Comparison of ENCODE assay signal across 12 cellular contexts in the genomic region with DNA sequence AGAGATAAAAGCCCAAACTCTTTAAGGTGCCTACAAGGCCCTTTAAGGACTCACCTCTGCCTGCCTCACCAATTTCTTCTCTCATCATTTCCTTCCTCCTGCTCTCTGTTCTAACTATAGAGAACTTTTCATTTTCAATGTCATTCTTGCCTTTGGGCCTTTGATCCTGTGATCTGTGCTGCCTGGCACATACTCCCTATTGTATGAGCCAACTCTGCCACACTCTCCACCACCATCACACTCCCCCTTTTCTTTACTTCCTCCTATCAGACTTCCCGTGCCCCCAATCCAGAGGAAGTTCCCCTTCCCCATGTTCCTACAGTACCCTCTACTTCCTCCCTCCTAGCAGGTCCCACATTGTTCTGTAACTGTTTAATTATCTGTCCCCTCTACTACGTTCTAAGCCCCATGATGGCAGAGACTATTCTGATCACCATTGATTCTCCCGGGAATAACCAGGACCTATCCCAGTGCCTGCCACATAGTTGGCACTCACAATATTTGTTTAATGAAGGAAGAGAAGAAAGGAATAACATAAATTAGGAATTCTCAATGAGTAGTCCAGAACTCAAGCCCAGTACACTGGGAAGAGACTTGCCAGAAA. TPM values are rescaled to one million over a fixed set of nuclear protein-coding genes. Genes with fewer than 3 reads are reported as not detected.
DNase-seq lines count a peak whose midpoint lies in the region; ATAC-seq and TF ChIP-seq lines count a peak whose summit lies in the region.
"Had no signal": no experiment of that assay in that cellular context is flagged by ENCODE, and none has a peak within 500 bp of the region (broad histone marks: within the 10 kb centered on the region; RNA-seq: fewer than 3 reads in every experiment).

No MANE protein-coding gene starts in this region.

- H2BK15ac ChIP-seq in IMR-90 (ENCODE audit: low read depth, low read length): peak overlapping the region; percentile 93; the same call in 2 of the 3 replicates

- TF ChIP-seq CTCF in CD4-positive, alpha-beta T cell (IDR thresholded peaks at IDR 0.05): no peak
- TF ChIP-seq CTCF in IMR-90 (conservative IDR thresholded peaks at IDR 0.05; ENCODE audit: low read depth, low read length) (no peak), coronary artery (IDR thresholded peaks at IDR 0.05) (no peak), osteoblast (IDR thresholded peaks at IDR 0.05; ENCODE audit: extremely low read depth, low read depth, low read length) (no peak), dorsolateral prefrontal cortex (IDR thresholded peaks at IDR 0.05 in 54 of 56, conservative IDR thresholded peaks at IDR 0.05 in 2 of 56; ENCODE audit: low read depth in 1 of 56, partially characterized antibody in 56 of 56) (no peak)

- H3K27me3 ChIP-seq in CD4-positive, alpha-beta T cell (ENCODE audit: control insufficient read depth, insufficient read depth, low read length): no peaks in the 10 kb centered on the region
- H3K27me3 ChIP-seq in IMR-90 (ENCODE audit: control insufficient read depth, insufficient read depth, low read length) (no peaks in the 10 kb centered on the region), osteoblast (ENCODE audit: insufficient read depth, low read length) (no peaks in the 10 kb centered on the region), dorsolateral prefrontal cortex (no peaks in the 10 kb centered on the region)
- H3K27me3 ChIP-seq: foreskin keratinocyte had no signal

- peak overlapping the region; percentile 88 for H4K5ac ChIP-seq in IMR-90 (ENCODE audit: low read depth, low read length)

- peak overlapping the region; percentile 26 for H3K4me3 Mint-ChIP-seq in CD4-positive, alpha-beta T cell

- H3K4me2 ChIP-seq in IMR-90 (ENCODE audit: low read depth, low read length) (peak overlapping the region; percentile 55; the same call in 1 of the 2 replicates), osteoblast (ENCODE audit: insufficient read depth, low read length) (peak overlapping the region; percentile 86)

- in situ Hi-C loops in IMR-90 (cut with MboI; ENCODE audit: low sequenced_read_pairs): no loop called here

- H2BK5ac ChIP-seq in IMR-90 (ENCODE audit: low read depth, low read length, poor library complexity, severe bottlenecking): peak overlapping the region; percentile 97

- TF ChIP-seq POLR2A in IMR-90 (IDR thresholded peaks at IDR 0.05; ENCODE audit: low read depth, low read length): no peak

- H2BK20ac ChIP-seq in IMR-90 (ENCODE audit: low read depth, low read length): peak overlapping the region; percentile 85

- peaks cover 52% of the 10 kb centered on the region for H3K79me2 ChIP-seq in osteoblast (ENCODE audit: insufficient read depth, low read length)

- ATAC-seq in CD4-positive, alpha-beta T cell (ENCODE audit: poor library complexity): no peak
- ATAC-seq in IMR-90 (ENCODE audit: low read depth): no peak
- ATAC-seq in HG02884 (IDR thresholded peaks at IDR 0.05; ENCODE audit: unreplicated experiment): no peak
- ATAC-seq: foreskin keratinocyte, K562, left colon had no signal

- H3K9ac ChIP-seq in IMR-90 (ENCODE audit: low read depth, low read length): peak overlapping the region; percentile 24; the same call in 1 of the 2 replicates

- BruUV-seq in IMR-90 (replicated peaks; lab: Mats Ljungman, UMichigan): no TSS peak

- dilution Hi-C loops in IMR-90 (cut with HindIII; ENCODE audit: low sequenced_read_pairs, unreplicated experiment): no loop called here

- H2BK120ac ChIP-seq in IMR-90 (ENCODE audit: low read depth, low read length): peak overlapping the region; percentile 99

- peak overlapping the region; percentile 31 for H2AK9ac ChIP-seq in IMR-90 (replicated peaks; ENCODE audit: low read depth, low read length, poor library complexity)

- TF ChIP-seq RAD21 in IMR-90 (IDR thresholded peaks at IDR 0.05; ENCODE audit: low read length): no peak

- CTCF ChIA-PET in CD4-positive, alpha-beta T cell (lab: Charles Lee): no interaction called here
- CTCF ChIA-PET in IMR-90 (lab: Yijun Ruan, JAX): no interaction called here

- WGBS in IMR-90 (ENCODE audit: extremely low coverage in 2 of 2, insufficient read length in 1 of 2), 2 experiments: no CpG with 5 or more reads among the region's 3 CpGs

- peak overlapping the region; percentile 93 for H4K91ac ChIP-seq in IMR-90 (ENCODE audit: insufficient read depth, low read depth, low read length)

- H2AFZ ChIP-seq in IMR-90 (replicated peaks; ENCODE audit: low read length, poor library complexity) (no peak overlapping the region), osteoblast (ENCODE audit: low read length) (no peak overlapping the region)

- intact Hi-C loops in CD4-positive, alpha-beta T cell (cut with DNase I, micrococcal nuclease): no loop called here
- intact Hi-C loops in IMR-90 (cut with micrococcal nuclease) (no loop called here), dorsolateral prefrontal cortex (cut with DNase I) (no loop called here)

- no peaks in the 10 kb centered on the region for H3K36me3 Mint-ChIP-seq in CD4-positive, alpha-beta T cell (ENCODE audit: low read depth)

- H3K23ac ChIP-seq in IMR-90 (ENCODE audit: low read depth, low read length): peak overlapping the region; percentile 64

- peak overlapping the region; percentile 66 for H3K27ac Mint-ChIP-seq in CD4-positive, alpha-beta T cell

- peak overlapping the region; percentile 93 for H2AK5ac ChIP-seq in IMR-90 (ENCODE audit: low read depth, low read length)

- peak overlapping the region; percentile 81 to 93 for H4K8ac ChIP-seq in IMR-90 (ENCODE audit: low read depth in 2 of 2, low read length in 2 of 2)

- peaks cover 3% of the 10 kb centered on the region for H3K36me3 ChIP-seq in IMR-90 (ENCODE audit: control insufficient read depth, insufficient read depth, low read length)
- no peaks in the 10 kb centered on the region for H3K36me3 ChIP-seq in osteoblast (ENCODE audit: insufficient read depth, low read length)

- H3K56ac ChIP-seq in IMR-90 (ENCODE audit: extremely low read depth, insufficient read depth, low read length): peak overlapping the region; percentile 62

- H3K27ac ChIP-seq in CD4-positive, alpha-beta T cell (ENCODE audit: low read depth, low read length): no peak overlapping the region
- H3K27ac ChIP-seq in IMR-90 (ENCODE audit: insufficient read depth, low read length): peak overlapping the region; percentile 70
- peak overlapping the region; percentile 68 to 85 for H3K27ac ChIP-seq in coronary artery
- H3K27ac ChIP-seq in osteoblast (ENCODE audit: low read depth, low read length): peak overlapping the region; percentile 95
- no peak overlapping the region for H3K27ac ChIP-seq in dorsolateral prefrontal cortex
- H3K27ac ChIP-seq: foreskin keratinocyte had no signal

- POLR2A ChIA-PET in CD4-positive, alpha-beta T cell (lab: Charles Lee): no interaction called here
- POLR2A ChIA-PET in IMR-90 (lab: Charles Lee; ENCODE audit: unreplicated experiment): no interaction called here

- no peaks in the 10 kb centered on the region for H3K9me3 ChIP-seq in CD4-positive, alpha-beta T cell (ENCODE audit: control insufficient read depth, low read length)
- H3K9me3 ChIP-seq in IMR-90 (ENCODE audit: control insufficient read depth, insufficient read depth, low read length): no peaks in the 10 kb centered on the region
- no peaks in the 10 kb centered on the region for H3K9me3 ChIP-seq in osteoblast (ENCODE audit: low read depth, low read length)

- H3K4me1 ChIP-seq in IMR-90 (ENCODE audit: control insufficient read depth, insufficient read depth, low read length): peaks cover 46% of the 10 kb centered on the region
- H3K4me1 ChIP-seq in osteoblast (ENCODE audit: insufficient read depth, low read length): peaks cover 50% of the 10 kb centered on the region
- H3K4me1 ChIP-seq: foreskin keratinocyte had no signal

- peaks cover 3% of the 10 kb centered on the region for H3K9me3 Mint-ChIP-seq in CD4-positive, alpha-beta T cell

- peak overlapping the region; percentile 73 for H3K14ac ChIP-seq in IMR-90 (replicated peaks; ENCODE audit: low read depth, low read length)

- H3K18ac ChIP-seq in IMR-90 (ENCODE audit: low read depth, low read length): peak overlapping the region; percentile 91

- peaks cover 29% of the 10 kb centered on the region for H3K9me1 ChIP-seq in IMR-90 (ENCODE audit: insufficient read depth, low read length)

- H3K4me1 Mint-ChIP-seq in CD4-positive, alpha-beta T cell (ENCODE audit: low read depth): peaks cover 90% of the 10 kb centered on the region

- peaks cover 25 to 72% of the 10 kb centered on the region in 2 experiments; a peak in 3 of 4 replicates for H3K79me1 ChIP-seq in IMR-90 (ENCODE audit: low read depth in 1 of 2, low read length in 2 of 2)

- H3K4me3 ChIP-seq in IMR-90 (ENCODE audit: insufficient read depth, low read depth, low read length): no peak overlapping the region
- peak overlapping the region; percentile 32 for H3K4me3 ChIP-seq in coronary artery
- peak overlapping the region; percentile 44 for H3K4me3 ChIP-seq in osteoblast (ENCODE audit: insufficient read depth, low read length)
- H3K4me3 ChIP-seq in dorsolateral prefrontal cortex: no peak overlapping the region
- H3K4me3 ChIP-seq: K562 had no signal

- no peaks in the 10 kb centered on the region for H3K27me3 Mint-ChIP-seq in CD4-positive, alpha-beta T cell

- H4K20me1 ChIP-seq in IMR-90 (ENCODE audit: insufficient read depth, low read length) (peaks cover 16% of the 10 kb centered on the region; the same call in 1 of the 2 replicates), osteoblast (ENCODE audit: insufficient read depth, low read length) (no peaks in the 10 kb centered on the region)

- peak overlapping the region; percentile 100 for H3K4ac ChIP-seq in IMR-90 (ENCODE audit: low read depth, low read length)

- no peak for DNase-seq in CD4-positive, alpha-beta T cell
- no peak for DNase-seq in IMR-90
- peak; percentile 70 for DNase-seq in coronary artery (ENCODE audit: low spot score)
- no peak for DNase-seq in osteoblast (ENCODE audit: insufficient read length, low spot score, missing footprints)
- DNase-seq in dorsolateral prefrontal cortex: no peak
- DNase-seq in H4 (ENCODE audit: low spot score): no peak
- no peak for DNase-seq in NCI-H2081 (lab: John Stamatoyannopoulos, UW)
- DNase-seq: activated CD4-positive, alpha-beta T cell treated with anti-CD3 and anti-CD28 coated beads for 48 hours; foreskin keratinocyte; left colon had no signal

TF ChIP-seq in IMR-90, 13 proteins besides CTCF, POLR2A, EP300 and RAD21:
- TF ChIP-seq MAZ (IDR thresholded peaks at IDR 0.05; ENCODE audit: borderline replicate concordance, low read depth, low read length) (no peak), CEBPB (IDR thresholded peaks at IDR 0.05; ENCODE audit: low read depth, low read length) (no peak)

RNA-seq across cellular contexts. Expression of gene ADAM19, which starts 27.6 kb away (rescaled TPM):
- 10 to 100 TPM; 26.7 to 29.1 TPM for total RNA-seq in CD4-positive, alpha-beta T cell
- 35.5 and 38.3 TPM in 2 replicates for total RNA-seq in IMR-90 (2012; rRNA removed)
- polyA plus RNA-seq in IMR-90 (2012; rRNA removed): 47.8 and 49.2 TPM in 2 replicates
- 25.7 and 37.1 TPM in 2 replicates for polyA plus RNA-seq in IMR-90 (2012; cell fraction: cytosol; rRNA removed)
- 70.4 and 79.6 TPM in 2 replicates for polyA plus RNA-seq in IMR-90 (2012; cell fraction: nucleus; rRNA removed; ENCODE audit: low replicate concordance)
- 12.1 and 14.5 TPM in 2 replicates for total RNA-seq in osteoblast
- 10 to 100 TPM in 82 of 120 experiments, 1 to 10 TPM in 38; 6.7 to 17.9 (median 11.0) TPM for total RNA-seq in dorsolateral prefrontal cortex
- 4.9 and 5.6 TPM in 2 replicates for total RNA-seq in H4 (2014; rRNA removed; shearing (Covaris generic))

Comparison
In these comparisons a context has a peak if more than half of its experiments do, and no peak if none do; other contexts are left out.
1. H3K27ac ChIP-seq: peak in IMR-90 (single experiment), coronary artery (2 of 2) and osteoblast (single experiment); none in CD4-positive, alpha-beta T cell (single experiment) and dorsolateral prefrontal cortex (0 of 59).
2. H3K4me3 ChIP-seq: peak in coronary artery (single experiment) and osteoblast (single experiment); none in IMR-90 (single experiment) and dorsolateral prefrontal cortex (0 of 59).